3 cellular contexts compared by ENCODE assay signal in the genomic region with DNA sequence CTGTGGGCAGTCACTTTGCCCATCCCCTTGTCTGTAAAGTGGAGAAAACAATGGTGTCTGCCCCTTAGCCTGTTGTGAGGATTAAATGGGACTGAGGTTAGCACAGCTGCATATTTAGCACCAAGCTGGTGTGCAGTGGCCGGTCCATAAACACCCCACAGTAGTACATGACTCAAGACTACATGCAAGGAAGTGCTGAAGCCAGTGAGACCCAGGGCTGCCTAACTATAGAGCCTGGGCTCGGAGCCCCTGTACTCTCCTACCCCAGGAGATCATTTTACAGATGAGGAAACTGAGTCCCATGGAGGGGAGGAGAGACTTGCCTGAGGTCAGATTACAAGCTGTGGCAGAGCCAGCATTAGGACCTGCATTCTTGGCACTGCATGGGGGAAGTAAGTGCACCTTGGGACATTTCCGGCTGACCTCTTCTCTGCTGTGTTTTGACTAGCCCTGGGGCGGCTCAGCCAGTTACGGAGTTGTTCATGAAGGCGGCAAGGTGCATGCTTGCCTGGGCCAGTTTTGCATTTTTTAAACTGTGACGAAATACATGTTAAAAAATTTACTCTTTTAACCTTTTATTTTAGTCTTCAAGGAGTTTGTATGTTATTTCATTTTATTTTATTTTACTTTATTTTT.
TF ChIP-seq lines count a peak whose summit lies in the region.

No MANE protein-coding gene starts in this region.

TF ChIP-seq in GM23338, 12 proteins besides CTCF, POLR2A, EP300 and RAD21 (continues in another document):
- TF ChIP-seq EZH2 (IDR thresholded peaks at IDR 0.05; ENCODE audit: low read depth, unreplicated experiment) = no peak
- TF ChIP-seq CREB1 (CRISPR knock-in tag; IDR thresholded peaks at IDR 0.05; ENCODE audit: low read depth) = no peak
- TF ChIP-seq, protein P1, sequence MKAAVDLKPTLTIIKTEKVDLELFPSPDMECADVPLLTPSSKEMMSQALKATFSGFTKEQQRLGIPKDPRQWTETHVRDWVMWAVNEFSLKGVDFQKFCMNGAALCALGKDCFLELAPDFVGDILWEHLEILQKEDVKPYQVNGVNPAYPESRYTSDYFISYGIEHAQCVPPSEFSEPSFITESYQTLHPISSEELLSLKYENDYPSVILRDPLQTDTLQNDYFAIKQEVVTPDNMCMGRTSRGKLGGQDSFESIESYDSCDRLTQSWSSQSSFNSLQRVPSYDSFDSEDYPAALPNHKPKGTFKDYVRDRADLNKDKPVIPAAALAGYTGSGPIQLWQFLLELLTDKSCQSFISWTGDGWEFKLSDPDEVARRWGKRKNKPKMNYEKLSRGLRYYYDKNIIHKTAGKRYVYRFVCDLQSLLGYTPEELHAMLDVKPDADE (IDR thresholded peaks at IDR 0.05) = no peak

TF ChIP-seq in K562, 482 proteins besides CTCF, POLR2A, EP300 and RAD21:
- TF ChIP-seq, protein P2, sequence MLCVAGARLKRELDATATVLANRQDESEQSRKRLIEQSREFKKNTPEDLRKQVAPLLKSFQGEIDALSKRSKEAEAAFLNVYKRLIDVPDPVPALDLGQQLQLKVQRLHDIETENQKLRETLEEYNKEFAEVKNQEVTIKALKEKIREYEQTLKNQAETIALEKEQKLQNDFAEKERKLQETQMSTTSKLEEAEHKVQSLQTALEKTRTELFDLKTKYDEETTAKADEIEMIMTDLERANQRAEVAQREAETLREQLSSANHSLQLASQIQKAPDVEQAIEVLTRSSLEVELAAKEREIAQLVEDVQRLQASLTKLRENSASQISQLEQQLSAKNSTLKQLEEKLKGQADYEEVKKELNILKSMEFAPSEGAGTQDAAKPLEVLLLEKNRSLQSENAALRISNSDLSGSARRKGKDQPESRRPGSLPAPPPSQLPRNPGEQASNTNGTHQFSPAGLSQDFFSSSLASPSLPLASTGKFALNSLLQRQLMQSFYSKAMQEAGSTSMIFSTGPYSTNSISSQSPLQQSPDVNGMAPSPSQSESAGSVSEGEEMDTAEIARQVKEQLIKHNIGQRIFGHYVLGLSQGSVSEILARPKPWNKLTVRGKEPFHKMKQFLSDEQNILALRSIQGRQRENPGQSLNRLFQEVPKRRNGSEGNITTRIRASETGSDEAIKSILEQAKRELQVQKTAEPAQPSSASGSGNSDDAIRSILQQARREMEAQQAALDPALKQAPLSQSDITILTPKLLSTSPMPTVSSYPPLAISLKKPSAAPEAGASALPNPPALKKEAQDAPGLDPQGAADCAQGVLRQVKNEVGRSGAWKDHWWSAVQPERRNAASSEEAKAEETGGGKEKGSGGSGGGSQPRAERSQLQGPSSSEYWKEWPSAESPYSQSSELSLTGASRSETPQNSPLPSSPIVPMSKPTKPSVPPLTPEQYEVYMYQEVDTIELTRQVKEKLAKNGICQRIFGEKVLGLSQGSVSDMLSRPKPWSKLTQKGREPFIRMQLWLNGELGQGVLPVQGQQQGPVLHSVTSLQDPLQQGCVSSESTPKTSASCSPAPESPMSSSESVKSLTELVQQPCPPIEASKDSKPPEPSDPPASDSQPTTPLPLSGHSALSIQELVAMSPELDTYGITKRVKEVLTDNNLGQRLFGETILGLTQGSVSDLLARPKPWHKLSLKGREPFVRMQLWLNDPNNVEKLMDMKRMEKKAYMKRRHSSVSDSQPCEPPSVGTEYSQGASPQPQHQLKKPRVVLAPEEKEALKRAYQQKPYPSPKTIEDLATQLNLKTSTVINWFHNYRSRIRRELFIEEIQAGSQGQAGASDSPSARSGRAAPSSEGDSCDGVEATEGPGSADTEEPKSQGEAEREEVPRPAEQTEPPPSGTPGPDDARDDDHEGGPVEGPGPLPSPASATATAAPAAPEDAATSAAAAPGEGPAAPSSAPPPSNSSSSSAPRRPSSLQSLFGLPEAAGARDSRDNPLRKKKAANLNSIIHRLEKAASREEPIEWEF (CRISPR knock-in tag; IDR thresholded peaks at IDR 0.05) = no peak
- TF ChIP-seq RBM25 (IDR thresholded peaks at IDR 0.05; ENCODE audit: low read depth, low read length, severe bottlenecking) = peak; percentile 24
- TF ChIP-seq ZC3H11A (IDR thresholded peaks at IDR 0.05; ENCODE audit: low read depth, low read length) = no peak
TF ChIP-seq in K562: peak in this region for 1.

TF ChIP-seq in neural cell, 6 proteins besides CTCF, POLR2A, EP300 and RAD21:
- TF ChIP-seq TAF1 (IDR thresholded peaks at IDR 0.05; ENCODE audit: low read depth) (no peak), POLR2AphosphoS5 (IDR thresholded peaks at IDR 0.05) (no peak), MXI1 (conservative IDR thresholded peaks at IDR 0.05; ENCODE audit: poor library complexity, severe bottlenecking) (no peak), EZH2 (IDR thresholded peaks at IDR 0.05; ENCODE audit: borderline replicate concordance, insufficient read depth, low read length, poor library complexity, severe bottlenecking) (no peak), SMC3 (conservative IDR thresholded peaks at IDR 0.05; ENCODE audit: poor library complexity) (no peak)
- TF ChIP-seq, protein P3, sequence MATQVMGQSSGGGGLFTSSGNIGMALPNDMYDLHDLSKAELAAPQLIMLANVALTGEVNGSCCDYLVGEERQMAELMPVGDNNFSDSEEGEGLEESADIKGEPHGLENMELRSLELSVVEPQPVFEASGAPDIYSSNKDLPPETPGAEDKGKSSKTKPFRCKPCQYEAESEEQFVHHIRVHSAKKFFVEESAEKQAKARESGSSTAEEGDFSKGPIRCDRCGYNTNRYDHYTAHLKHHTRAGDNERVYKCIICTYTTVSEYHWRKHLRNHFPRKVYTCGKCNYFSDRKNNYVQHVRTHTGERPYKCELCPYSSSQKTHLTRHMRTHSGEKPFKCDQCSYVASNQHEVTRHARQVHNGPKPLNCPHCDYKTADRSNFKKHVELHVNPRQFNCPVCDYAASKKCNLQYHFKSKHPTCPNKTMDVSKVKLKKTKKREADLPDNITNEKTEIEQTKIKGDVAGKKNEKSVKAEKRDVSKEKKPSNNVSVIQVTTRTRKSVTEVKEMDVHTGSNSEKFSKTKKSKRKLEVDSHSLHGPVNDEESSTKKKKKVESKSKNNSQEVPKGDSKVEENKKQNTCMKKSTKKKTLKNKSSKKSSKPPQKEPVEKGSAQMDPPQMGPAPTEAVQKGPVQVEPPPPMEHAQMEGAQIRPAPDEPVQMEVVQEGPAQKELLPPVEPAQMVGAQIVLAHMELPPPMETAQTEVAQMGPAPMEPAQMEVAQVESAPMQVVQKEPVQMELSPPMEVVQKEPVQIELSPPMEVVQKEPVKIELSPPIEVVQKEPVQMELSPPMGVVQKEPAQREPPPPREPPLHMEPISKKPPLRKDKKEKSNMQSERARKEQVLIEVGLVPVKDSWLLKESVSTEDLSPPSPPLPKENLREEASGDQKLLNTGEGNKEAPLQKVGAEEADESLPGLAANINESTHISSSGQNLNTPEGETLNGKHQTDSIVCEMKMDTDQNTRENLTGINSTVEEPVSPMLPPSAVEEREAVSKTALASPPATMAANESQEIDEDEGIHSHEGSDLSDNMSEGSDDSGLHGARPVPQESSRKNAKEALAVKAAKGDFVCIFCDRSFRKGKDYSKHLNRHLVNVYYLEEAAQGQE (IDR thresholded peaks at IDR 0.05; ENCODE audit: borderline replicate concordance) = no peak
